Comparison of ENCODE assay signal across 17 cellular contexts in the genomic region with DNA sequence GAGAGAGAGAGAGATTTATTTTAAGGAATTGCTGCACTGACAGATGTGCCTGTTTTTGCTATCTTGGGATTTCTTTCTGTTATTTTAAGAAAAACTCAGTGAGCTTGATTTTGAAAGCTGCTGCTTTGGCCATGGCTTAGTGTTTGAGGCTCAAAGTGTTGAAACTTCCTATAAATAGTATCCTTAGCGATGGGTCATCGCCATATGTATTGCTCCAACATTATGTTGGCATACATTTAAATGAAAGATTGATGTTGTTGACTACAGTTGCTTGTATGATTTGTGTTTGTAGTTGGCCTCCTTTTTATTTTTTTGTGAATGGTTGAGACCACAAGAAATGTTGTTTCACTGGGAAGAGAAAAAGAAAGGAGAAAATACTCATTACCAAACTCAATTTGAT.
"Had no signal": no experiment of that assay in that cellular context is flagged by ENCODE, and none has a peak within 500 bp of the region (broad histone marks: within the 10 kb centered on the region; RNA-seq: fewer than 3 reads in every experiment).

No MANE protein-coding gene starts in this region.

- H3K36me3 ChIP-seq: brain microvascular endothelial cell, prostate gland, right lobe of liver, thoracic aorta had no signal

- H3K9me3 ChIP-seq: prostate gland, right lobe of liver, thoracic aorta had no signal

- H3K9me3 Mint-ChIP-seq: natural killer cell treated with Interleukin-12 subunit alpha and Interleukin-12 subunit beta and Interleukin-15 and Interleukin-18, amount 100 ng/mL, for 72 hours; stimulated activated naive CD8-positive, alpha-beta T cell treated with anti-CD3 and anti-CD28 coated beads, Interleukin-15, Interleukin-2, amounts not matched to agents 100 ng/mL and 50 ng/mL, for 24 hours had no signal

- H3K4me3 Mint-ChIP-seq: activated CD8-positive, alpha-beta T cell treated with anti-CD3 and anti-CD28 coated beads for 36 hours; dendritic cell treated with granulocyte-macrophage colony-stimulating factor and Interleukin-4, amounts not matched to agents 40 ng/mL and 50 ng/mL, for 4 days; natural killer cell treated with Interleukin-12 subunit alpha and Interleukin-12 subunit beta and Interleukin-15 and Interleukin-18, amount 100 ng/mL, for 72 hours; stimulated activated naive CD8-positive, alpha-beta T cell treated with anti-CD3 and anti-CD28 coated beads, Interleukin-15, Interleukin-2, amounts not matched to agents 100 ng/mL and 50 ng/mL, for 24 hours had no signal

- H3K4me1 ChIP-seq: foreskin keratinocyte, prostate gland, right lobe of liver had no signal

- DNase-seq: activated CD8-positive, alpha-beta memory T cell treated with anti-CD3 and anti-CD28 coated beads, Interleukin-2, amount 50 U/mL, for 4 hours; activated CD8-positive, alpha-beta T cell treated with anti-CD3 and anti-CD28 coated beads for 36 hours; activated naive CD4-positive, alpha-beta T cell treated with Interleukin-2 at 50 U/mL for 16 hours; amniotic stem cell; brain microvascular endothelial cell; foreskin keratinocyte; occipital lobe; right lobe of liver; stimulated activated CD4-positive, alpha-beta T cell treated with anti-CD3 and anti-CD28 coated beads, Interleukin-12 subunit alpha, Interleukin-12 subunit beta, amount 100 ng/mL, for 4 hours; stimulated activated CD4-positive, alpha-beta T cell treated with anti-CD3 and anti-CD28 coated beads, Interleukin-2, amount 100 ng/mL, for 48 hours; SW 1271 had no signal

- ATAC-seq: activated CD8-positive, alpha-beta T cell treated with anti-CD3 and anti-CD28 coated beads for 36 hours; foreskin keratinocyte; left lobe of liver; natural killer cell treated with Interleukin-12 subunit alpha and Interleukin-12 subunit beta and Interleukin-15 and Interleukin-18, amount 100 ng/mL, for 72 hours; right lobe of liver had no signal

- H3K27me3 ChIP-seq: brain microvascular endothelial cell, foreskin keratinocyte, right lobe of liver had no signal

- H3K27ac ChIP-seq: brain microvascular endothelial cell, foreskin keratinocyte, prostate gland, right lobe of liver, thoracic aorta had no signal

- H3K4me3 ChIP-seq: prostate gland, right lobe of liver, thoracic aorta had no signal

- H3K36me3 Mint-ChIP-seq: natural killer cell treated with Interleukin-12 subunit alpha and Interleukin-12 subunit beta and Interleukin-15 and Interleukin-18, amount 100 ng/mL, for 72 hours had no signal

- H3K27me3 Mint-ChIP-seq: activated CD8-positive, alpha-beta T cell treated with anti-CD3 and anti-CD28 coated beads for 36 hours; dendritic cell treated with granulocyte-macrophage colony-stimulating factor and Interleukin-4, amounts not matched to agents 40 ng/mL and 50 ng/mL, for 4 days; stimulated activated naive CD8-positive, alpha-beta T cell treated with anti-CD3 and anti-CD28 coated beads, Interleukin-15, Interleukin-2, amounts not matched to agents 100 ng/mL and 50 ng/mL, for 24 hours had no signal
